In genomic region chr6:4913705-4914411, GRCh38 we compare ENCODE assay signal across 11 cellular contexts.
DNase-seq lines count a peak whose midpoint lies in the region; ATAC-seq and TF ChIP-seq lines count a peak whose summit lies in the region.
"Had no signal": no experiment of that assay in that cellular context is flagged by ENCODE, and none has a peak within 500 bp of the region (broad histone marks: within the 10 kb centered on the region; RNA-seq: fewer than 3 reads in every experiment).

No MANE protein-coding gene starts in this region.

- H3K27ac Mint-ChIP-seq in stimulated activated naive CD8-positive, alpha-beta T cell treated with anti-CD3 and anti-CD28 coated beads, Interleukin-15, amount 100 ng/mL, for 72 hours: peak overlapping the region; percentile 70 to 81
- peak overlapping the region; percentile 62 to 79 for H3K27ac Mint-ChIP-seq in effector memory CD8-positive, alpha-beta T cell
- no peak overlapping the region for H3K27ac Mint-ChIP-seq in T-helper 2 cell treated with Interferon-gamma antibody and Interleukin-4, amounts not matched to agents 5 μg/mL and 100 μg/mL, for 36 hours

- H3K36me3 ChIP-seq in mucosa of stomach (ENCODE audit: control insufficient read depth, insufficient read depth, low read length): no peaks in the 10 kb centered on the region
- no peaks in the 10 kb centered on the region for H3K36me3 ChIP-seq in vagina
- H3K36me3 ChIP-seq: thyroid gland had no signal

- no peaks in the 10 kb centered on the region for H3K27me3 ChIP-seq in mucosa of stomach (ENCODE audit: control insufficient read depth, insufficient read depth, low read length)
- H3K27me3 ChIP-seq in vagina: no peaks in the 10 kb centered on the region
- H3K27me3 ChIP-seq: thyroid gland had no signal

- peak overlapping the region; percentile 17 for H3K9ac ChIP-seq in mucosa of stomach (ENCODE audit: low read length)

- TF ChIP-seq CTCF in vagina (IDR thresholded peaks at IDR 0.05): no peak
- no peak for TF ChIP-seq CTCF in GM13977 (IDR thresholded peaks at IDR 0.05; ENCODE audit: extremely low read depth, insufficient read depth, missing control alignments)

- H3K27me3 Mint-ChIP-seq in stimulated activated naive CD8-positive, alpha-beta T cell treated with anti-CD3 and anti-CD28 coated beads, Interleukin-15, amount 100 ng/mL, for 72 hours: no peaks in the 10 kb centered on the region
- H3K27me3 Mint-ChIP-seq in effector memory CD8-positive, alpha-beta T cell: no peaks in the 10 kb centered on the region
- no peaks in the 10 kb centered on the region for H3K27me3 Mint-ChIP-seq in T-helper 2 cell treated with Interferon-gamma antibody and Interleukin-4, amounts not matched to agents 5 μg/mL and 100 μg/mL, for 36 hours (ENCODE audit: low read depth)

- H3K36me3 Mint-ChIP-seq in effector memory CD8-positive, alpha-beta T cell (ENCODE audit: insufficient read depth): no peaks in the 10 kb centered on the region
- H3K36me3 Mint-ChIP-seq in T-helper 2 cell treated with Interferon-gamma antibody and Interleukin-4, amounts not matched to agents 5 μg/mL and 100 μg/mL, for 36 hours (ENCODE audit: low read depth): peaks cover 9% of the 10 kb centered on the region

- H3K4me3 ChIP-seq in mucosa of stomach (ENCODE audit: low read length) (no peak overlapping the region), vagina (no peak overlapping the region)
- H3K4me3 ChIP-seq: thyroid gland had no signal

- H3K4me1 ChIP-seq in mucosa of stomach (ENCODE audit: control insufficient read depth, insufficient read depth, low read length): peaks cover 34% of the 10 kb centered on the region
- H3K4me1 ChIP-seq in vagina: peaks cover 42% of the 10 kb centered on the region

- H3K27ac ChIP-seq in vagina: peak overlapping the region; percentile 5
- H3K27ac ChIP-seq: thyroid gland had no signal

- no peak for DNase-seq in stimulated activated naive CD8-positive, alpha-beta T cell treated with anti-CD3 and anti-CD28 coated beads, Interleukin-15, amount 100 ng/mL, for 72 hours
- DNase-seq in stimulated activated naive CD8-positive, alpha-beta T cell treated with anti-CD3 and anti-CD28 coated beads, Interleukin-15, Interleukin-2, amounts not matched to agents 100 U/mL and 50 U/mL, for 24 hours: no peak
- no peak for DNase-seq in effector memory CD8-positive, alpha-beta T cell
- no peak for DNase-seq in vagina (ENCODE audit: extremely low spot score in 2 of 2)
- no peak for DNase-seq in T-helper 2 cell treated with Interferon-gamma antibody and Interleukin-4, amounts not matched to agents 5 μg/mL and 100 μg/mL, for 36 hours (ENCODE audit: low spot score)
- no peak for DNase-seq in GM13977 (ENCODE audit: low spot score)
- DNase-seq: NCI-H187 treated with DMSO at 0.1 percent for 48 hours, T-helper 1 cell, thyroid gland had no signal

- intact Hi-C loops in vagina (cut with DNase I): no loop called here

- TF ChIP-seq POLR2A in vagina (IDR thresholded peaks at IDR 0.05): no peak

- H3K9me3 ChIP-seq in mucosa of stomach (ENCODE audit: control insufficient read depth, low read length) (no peaks in the 10 kb centered on the region), vagina (no peaks in the 10 kb centered on the region)
- H3K9me3 ChIP-seq: thyroid gland had no signal

- in situ Hi-C loops in GM13977 (cut with MboI; ENCODE audit: low pct_unique_long_range_greater_than_20kb, low sequenced_read_pairs, unreplicated experiment): no loop called here

- peak overlapping the region; percentile 27 to 67 for H3K4me3 Mint-ChIP-seq in stimulated activated naive CD8-positive, alpha-beta T cell treated with anti-CD3 and anti-CD28 coated beads, Interleukin-15, amount 100 ng/mL, for 72 hours
- H3K4me3 Mint-ChIP-seq in effector memory CD8-positive, alpha-beta T cell: peak overlapping the region; percentile 28 to 55
- H3K4me3 Mint-ChIP-seq in T-helper 2 cell treated with Interferon-gamma antibody and Interleukin-4, amounts not matched to agents 5 μg/mL and 100 μg/mL, for 36 hours: no peak overlapping the region

- ATAC-seq in stimulated activated naive CD8-positive, alpha-beta T cell treated with anti-CD3 and anti-CD28 coated beads, Interleukin-15, amount 100 ng/mL, for 72 hours: no peak
- no peak for ATAC-seq in stimulated activated naive CD8-positive, alpha-beta T cell treated with anti-CD3 and anti-CD28 coated beads, Interleukin-15, Interleukin-2, amounts not matched to agents 100 U/mL and 50 U/mL, for 24 hours
- ATAC-seq in effector memory CD8-positive, alpha-beta T cell (replicated peaks): peak; percentile 9
- no peak for ATAC-seq in GM18867 (IDR thresholded peaks at IDR 0.05; ENCODE audit: unreplicated experiment)

- H3K4me1 Mint-ChIP-seq in stimulated activated naive CD8-positive, alpha-beta T cell treated with anti-CD3 and anti-CD28 coated beads, Interleukin-15, amount 100 ng/mL, for 72 hours: peaks cover 76% of the 10 kb centered on the region
- H3K4me1 Mint-ChIP-seq in effector memory CD8-positive, alpha-beta T cell (ENCODE audit: low read depth in 2 of 2): peaks cover 46 to 47% of the 10 kb centered on the region in 2 donors
- peaks cover 33% of the 10 kb centered on the region for H3K4me1 Mint-ChIP-seq in T-helper 2 cell treated with Interferon-gamma antibody and Interleukin-4, amounts not matched to agents 5 μg/mL and 100 μg/mL, for 36 hours (ENCODE audit: low read depth)

- no peaks in the 10 kb centered on the region for H3K9me3 Mint-ChIP-seq in stimulated activated naive CD8-positive, alpha-beta T cell treated with anti-CD3 and anti-CD28 coated beads, Interleukin-15, amount 100 ng/mL, for 72 hours
- H3K9me3 Mint-ChIP-seq in effector memory CD8-positive, alpha-beta T cell: no peaks in the 10 kb centered on the region
- no peaks in the 10 kb centered on the region for H3K9me3 Mint-ChIP-seq in T-helper 2 cell treated with Interferon-gamma antibody and Interleukin-4, amounts not matched to agents 5 μg/mL and 100 μg/mL, for 36 hours
